8 cellular contexts compared by ENCODE assay signal in the genomic region with DNA sequence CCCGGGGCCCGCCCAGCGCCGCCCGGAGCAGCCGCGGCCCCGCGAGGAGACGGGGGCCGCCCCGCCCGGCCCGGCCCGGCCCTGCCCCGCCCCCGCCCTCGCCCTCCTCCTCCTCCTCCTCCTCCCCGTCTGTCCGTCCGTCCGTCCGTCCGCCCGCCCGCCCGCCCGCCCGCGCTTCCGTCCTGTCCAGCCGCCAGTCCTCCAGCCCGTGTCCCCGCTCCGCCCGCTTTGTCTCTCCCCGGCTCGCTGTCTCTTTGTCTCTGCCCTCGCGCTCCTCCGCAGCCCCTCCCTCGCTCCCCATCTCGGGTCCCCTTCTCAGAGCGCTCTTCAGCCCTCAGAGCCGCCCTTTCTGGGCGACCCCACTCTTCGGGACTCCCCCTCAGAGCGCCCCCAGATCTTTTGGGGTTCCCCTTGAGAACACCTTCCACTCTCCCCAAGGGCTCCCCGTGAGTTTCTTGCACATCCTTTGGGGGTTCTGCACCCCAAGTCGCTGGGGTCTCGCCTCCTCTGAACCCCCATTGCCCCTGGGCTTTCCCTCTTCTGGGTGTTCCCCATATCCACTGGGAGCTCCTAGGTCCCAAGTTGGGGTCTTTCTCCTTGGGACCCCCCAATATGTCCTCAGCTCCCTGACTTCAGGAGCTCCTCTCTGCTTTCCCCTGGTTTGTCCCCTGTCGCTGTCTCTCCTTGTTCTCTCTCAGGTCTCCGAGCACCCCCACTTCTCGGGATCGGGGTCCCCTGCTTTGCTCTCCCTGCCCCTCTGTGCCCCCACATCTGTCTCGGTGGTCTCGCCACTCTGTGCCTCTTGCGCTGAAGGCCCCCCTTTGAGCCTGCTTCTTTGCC.
DNase-seq lines count a peak whose midpoint lies in the region; ATAC-seq and TF ChIP-seq lines count a peak whose summit lies in the region.

No MANE protein-coding gene starts in this region.

- no peak for TF ChIP-seq RAD21 in HCT116 (IDR thresholded peaks at IDR 0.05; ENCODE audit: low read depth)
- TF ChIP-seq RAD21 in neural cell (conservative IDR thresholded peaks at IDR 0.05): no peak

- H3K4me3 ChIP-seq in HCT116 (replicated peaks in 1 of 2; ENCODE audit: low read depth in 1 of 2, low read length in 2 of 2) (peak overlapping the region; percentile 87), NT2/D1 (ENCODE audit: insufficient read length, low read depth) (peak overlapping the region; percentile 66), neural cell (ENCODE audit: low read length) (peak overlapping the region; percentile 99)

- H3K9me3 ChIP-seq in HCT116 (ENCODE audit: control insufficient read depth in 1 of 2, insufficient read depth in 1 of 2, low read depth in 1 of 2, low read length in 2 of 2) (no peaks in the 10 kb centered on the region), NT2/D1 (ENCODE audit: insufficient read depth, low read length) (no peaks in the 10 kb centered on the region), neural cell (ENCODE audit: low read length) (no peaks in the 10 kb centered on the region)

- TF ChIP-seq EP300 in neural cell (conservative IDR thresholded peaks at IDR 0.05; ENCODE audit: poor library complexity, severe bottlenecking): no peak

- no peak for TF ChIP-seq POLR2A in HCT116 (IDR thresholded peaks at IDR 0.05; ENCODE audit: borderline replicate concordance, extremely low read depth, insufficient read depth, insufficient read length)

- no peak overlapping the region for H2AFZ ChIP-seq in HCT116 (ENCODE audit: low read depth, low read length, poor library complexity, severe bottlenecking)
- H2AFZ ChIP-seq in neural cell (ENCODE audit: low read depth, low read length): peak overlapping the region; percentile 45

- H3K36me3 ChIP-seq in HCT116 (ENCODE audit: control insufficient read depth in 1 of 2, insufficient read depth in 2 of 2, low read length in 2 of 2): no peaks in the 10 kb centered on the region
- peaks cover 15% of the 10 kb centered on the region for H3K36me3 ChIP-seq in NT2/D1 (ENCODE audit: insufficient read depth, insufficient read length, low read length)
- H3K36me3 ChIP-seq in neural cell (ENCODE audit: insufficient read depth, low read length): no peaks in the 10 kb centered on the region

- RAD21 ChIA-PET in HCT116 (lab: Charles Lee; ENCODE audit: low non-redundant PET in 1 of 2, low total read pairs in 2 of 2, uncharacterized antibody in 2 of 2, unreplicated experiment in 2 of 2): no interaction called here

- POLR2A ChIA-PET in HCT116 (lab: Charles Lee): no interaction called here

- intact Hi-C loops in HCT116 (cut with micrococcal nuclease): no loop called here

- peak; percentile 52 for ATAC-seq in HCT116
- no peak for ATAC-seq in foreskin keratinocyte
- ATAC-seq in GM21576 (IDR thresholded peaks at IDR 0.05; ENCODE audit: unreplicated experiment): no peak

- H4K20me1 ChIP-seq in HCT116 (ENCODE audit: insufficient read depth): no peaks in the 10 kb centered on the region; the same call in 1 of the 2 replicates
- peaks cover 16% of the 10 kb centered on the region for H4K20me1 ChIP-seq in neural cell (ENCODE audit: insufficient read depth)

- H3K4me2 ChIP-seq in HCT116 (ENCODE audit: low read length) (peak overlapping the region; percentile 98), neural cell (ENCODE audit: low read length) (peak overlapping the region; percentile 96)

- H3K9me2 ChIP-seq in HCT116 (ENCODE audit: insufficient read depth) (no peaks in the 10 kb centered on the region), neural cell (ENCODE audit: insufficient read depth, low read length) (no peaks in the 10 kb centered on the region)

- peak; percentile 66 for DNase-seq in ELF-1 (ENCODE audit: low read depth, low spot score)
- no peak for DNase-seq in HCT116 (ENCODE audit: low read depth, low spot score)
- no peak for DNase-seq in NT2/D1 (ENCODE audit: low read depth, low spot score)
- DNase-seq in activated effector memory CD4-positive, alpha-beta T cell treated with anti-CD3 and anti-CD28 coated beads, Interleukin-2, amount 50 U/mL, for 16 hours: peak; percentile 79
- DNase-seq in foreskin keratinocyte: no peak
- no peak for DNase-seq in NCI-H187 treated with DMSO at 0.1 percent for 48 hours (lab: John Stamatoyannopoulos, UW)

- peaks cover 3% of the 10 kb centered on the region for H3F3A ChIP-seq in neural cell (ENCODE audit: insufficient read depth, low read length, poor library complexity, severe bottlenecking)

- CTCF ChIA-PET in HCT116 (lab: Charles Lee): no interaction called here

- H3K4me1 ChIP-seq in HCT116 (ENCODE audit: control insufficient read depth in 1 of 2, insufficient read depth in 2 of 2, low read length in 2 of 2): peaks cover 57 to 60% of the 10 kb centered on the region in 2 experiments
- H3K4me1 ChIP-seq in NT2/D1 (ENCODE audit: insufficient read depth, insufficient read length): peaks cover 17% of the 10 kb centered on the region
- peaks cover 26% of the 10 kb centered on the region for H3K4me1 ChIP-seq in foreskin keratinocyte

- TF ChIP-seq CTCF in HCT116 (IDR thresholded peaks at IDR 0.05 in 2 of 3, conservative IDR thresholded peaks at IDR 0.05 in 1 of 3; ENCODE audit: borderline replicate concordance in 1 of 3, insufficient read depth in 1 of 3, low read depth in 2 of 3, low read length in 2 of 3) (no peak), foreskin keratinocyte (conservative IDR thresholded peaks at IDR 0.05) (no peak), neural cell (IDR thresholded peaks at IDR 0.05; ENCODE audit: poor library complexity, severe bottlenecking) (no peak)

- H3K79me2 ChIP-seq in HCT116 (ENCODE audit: insufficient read depth, low read length) (peaks cover 37% of the 10 kb centered on the region), neural cell (replicated peaks; ENCODE audit: insufficient read depth, low read length) (peaks cover 52% of the 10 kb centered on the region)

- BruUV-seq in HCT116 (replicated peaks; lab: Mats Ljungman, UMichigan): no TSS peak

- H3K27ac ChIP-seq in HCT116 (ENCODE audit: low read depth, low read length) (peak overlapping the region; percentile 72), foreskin keratinocyte (peak overlapping the region; percentile 67), neural cell (ENCODE audit: low read length) (peak overlapping the region; percentile 90)

- no peaks in the 10 kb centered on the region for H3K27me3 ChIP-seq in HCT116 (ENCODE audit: insufficient read depth, low read length)
- no peaks in the 10 kb centered on the region for H3K27me3 ChIP-seq in NT2/D1 (ENCODE audit: insufficient read depth, insufficient read length)
- H3K27me3 ChIP-seq in foreskin keratinocyte: no peaks in the 10 kb centered on the region
- H3K27me3 ChIP-seq in neural cell (ENCODE audit: insufficient read depth, low read depth, low read length): no peaks in the 10 kb centered on the region

- H3K9ac ChIP-seq in HCT116 (ENCODE audit: low read length) (peak overlapping the region; percentile 82), NT2/D1 (ENCODE audit: insufficient read length, low read depth) (peak overlapping the region; percentile 84), neural cell (ENCODE audit: low read length) (peak overlapping the region; percentile 100)

TF ChIP-seq in HCT116, 20 proteins besides CTCF, POLR2A, EP300 and RAD21 (continues in another document):
- TF ChIP-seq, protein P1, sequence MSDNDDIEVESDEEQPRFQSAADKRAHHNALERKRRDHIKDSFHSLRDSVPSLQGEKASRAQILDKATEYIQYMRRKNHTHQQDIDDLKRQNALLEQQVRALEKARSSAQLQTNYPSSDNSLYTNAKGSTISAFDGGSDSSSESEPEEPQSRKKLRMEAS (IDR thresholded peaks at IDR 0.05): no peak
- TF ChIP-seq POLR2AphosphoS5 (IDR thresholded peaks at IDR 0.05; ENCODE audit: low read depth, low read length) (no peak), SP1 (IDR thresholded peaks at IDR 0.05; ENCODE audit: low read depth) (no peak), CBX3 (IDR thresholded peaks at IDR 0.05; ENCODE audit: low read depth) (no peak)
- TF ChIP-seq, protein P2, sequence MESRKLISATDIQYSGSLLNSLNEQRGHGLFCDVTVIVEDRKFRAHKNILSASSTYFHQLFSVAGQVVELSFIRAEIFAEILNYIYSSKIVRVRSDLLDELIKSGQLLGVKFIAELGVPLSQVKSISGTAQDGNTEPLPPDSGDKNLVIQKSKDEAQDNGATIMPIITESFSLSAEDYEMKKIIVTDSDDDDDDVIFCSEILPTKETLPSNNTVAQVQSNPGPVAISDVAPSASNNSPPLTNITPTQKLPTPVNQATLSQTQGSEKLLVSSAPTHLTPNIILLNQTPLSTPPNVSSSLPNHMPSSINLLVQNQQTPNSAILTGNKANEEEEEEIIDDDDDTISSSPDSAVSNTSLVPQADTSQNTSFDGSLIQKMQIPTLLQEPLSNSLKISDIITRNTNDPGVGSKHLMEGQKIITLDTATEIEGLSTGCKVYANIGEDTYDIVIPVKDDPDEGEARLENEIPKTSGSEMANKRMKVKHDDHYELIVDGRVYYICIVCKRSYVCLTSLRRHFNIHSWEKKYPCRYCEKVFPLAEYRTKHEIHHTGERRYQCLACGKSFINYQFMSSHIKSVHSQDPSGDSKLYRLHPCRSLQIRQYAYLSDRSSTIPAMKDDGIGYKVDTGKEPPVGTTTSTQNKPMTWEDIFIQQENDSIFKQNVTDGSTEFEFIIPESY (IDR thresholded peaks at IDR 0.05; ENCODE audit: extremely low read depth, insufficient replicate concordance, low read length): no peak

TF ChIP-seq in neural cell, 6 proteins besides CTCF, POLR2A, EP300 and RAD21 (continues in another document):
- TF ChIP-seq, protein P3, sequence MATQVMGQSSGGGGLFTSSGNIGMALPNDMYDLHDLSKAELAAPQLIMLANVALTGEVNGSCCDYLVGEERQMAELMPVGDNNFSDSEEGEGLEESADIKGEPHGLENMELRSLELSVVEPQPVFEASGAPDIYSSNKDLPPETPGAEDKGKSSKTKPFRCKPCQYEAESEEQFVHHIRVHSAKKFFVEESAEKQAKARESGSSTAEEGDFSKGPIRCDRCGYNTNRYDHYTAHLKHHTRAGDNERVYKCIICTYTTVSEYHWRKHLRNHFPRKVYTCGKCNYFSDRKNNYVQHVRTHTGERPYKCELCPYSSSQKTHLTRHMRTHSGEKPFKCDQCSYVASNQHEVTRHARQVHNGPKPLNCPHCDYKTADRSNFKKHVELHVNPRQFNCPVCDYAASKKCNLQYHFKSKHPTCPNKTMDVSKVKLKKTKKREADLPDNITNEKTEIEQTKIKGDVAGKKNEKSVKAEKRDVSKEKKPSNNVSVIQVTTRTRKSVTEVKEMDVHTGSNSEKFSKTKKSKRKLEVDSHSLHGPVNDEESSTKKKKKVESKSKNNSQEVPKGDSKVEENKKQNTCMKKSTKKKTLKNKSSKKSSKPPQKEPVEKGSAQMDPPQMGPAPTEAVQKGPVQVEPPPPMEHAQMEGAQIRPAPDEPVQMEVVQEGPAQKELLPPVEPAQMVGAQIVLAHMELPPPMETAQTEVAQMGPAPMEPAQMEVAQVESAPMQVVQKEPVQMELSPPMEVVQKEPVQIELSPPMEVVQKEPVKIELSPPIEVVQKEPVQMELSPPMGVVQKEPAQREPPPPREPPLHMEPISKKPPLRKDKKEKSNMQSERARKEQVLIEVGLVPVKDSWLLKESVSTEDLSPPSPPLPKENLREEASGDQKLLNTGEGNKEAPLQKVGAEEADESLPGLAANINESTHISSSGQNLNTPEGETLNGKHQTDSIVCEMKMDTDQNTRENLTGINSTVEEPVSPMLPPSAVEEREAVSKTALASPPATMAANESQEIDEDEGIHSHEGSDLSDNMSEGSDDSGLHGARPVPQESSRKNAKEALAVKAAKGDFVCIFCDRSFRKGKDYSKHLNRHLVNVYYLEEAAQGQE (IDR thresholded peaks at IDR 0.05; ENCODE audit: borderline replicate concordance): no peak

Comparison
In these comparisons a context has a peak if more than half of its experiments do, and no peak if none do; other contexts are left out.
1. DNase-seq: peak in ELF-1 (single experiment) and activated effector memory CD4-positive, alpha-beta T cell treated with anti-CD3 and anti-CD28 coated beads, Interleukin-2, amount 50 U/mL, for 16 hours (single experiment); none in HCT116 (single experiment), NT2/D1 (single experiment), foreskin keratinocyte (0 of 2) and NCI-H187 treated with DMSO at 0.1 percent for 48 hours (single experiment).
2. Peak in every context shown above with its lines, with median percentiles within 50 percentile points of each other: H3K27ac ChIP-seq, H3K4me3 ChIP-seq and H3K9ac ChIP-seq.